23 cellular contexts compared by ENCODE assay signal in genomic region chr17:17726721-17727060, GRCh38. TPM values are rescaled to one million over a fixed set of nuclear protein-coding genes. Genes with fewer than 3 reads are reported as not detected.
DNase-seq lines count a peak whose midpoint lies in the region; FAIRE-seq and TF ChIP-seq lines count a peak whose summit lies in the region.
"Had no signal": no experiment of that assay in that cellular context is flagged by ENCODE, and none has a peak within 500 bp of the region (broad histone marks: within the 10 kb centered on the region; RNA-seq: fewer than 3 reads in every experiment).

No MANE protein-coding gene starts in this region.

- dilution Hi-C loops in endothelial cell of umbilical vein (cut with MboI; ENCODE audit: extremely low pct_ligation_motif_present, low sequenced_read_pairs) = no loop called here

- no peak for FAIRE-seq in endothelial cell of umbilical vein (lab: Jason Lieb, UNC)
- FAIRE-seq: frontal cortex had no signal

- H3K27ac ChIP-seq in A673 (ENCODE audit: low read depth, low read length, poor library complexity, severe bottlenecking) = no peak overlapping the region
- H3K27ac ChIP-seq in endothelial cell of umbilical vein (ENCODE audit: insufficient read depth, low read depth, low read length) = peak overlapping the region; percentile 94
- H3K27ac ChIP-seq: SJSA1, testis had no signal

- H2AFZ ChIP-seq in endothelial cell of umbilical vein (ENCODE audit: low read depth, low read length) = no peak overlapping the region

- H3K9ac ChIP-seq in endothelial cell of umbilical vein (replicated peaks; ENCODE audit: extremely low read depth, insufficient read depth, low read length) = peak overlapping the region; percentile 81

- CTCF ChIA-PET in A673 (lab: Charles Lee) = no interaction called here
- CTCF ChIA-PET in endothelial cell of umbilical vein (lab: Charles Lee) = interaction anchor here (0.8 to 2.4 kb wide), 6 partner anchors 13 to 192 kb away, joined by 4 to 7 read pairs (median 5); no protein-coding TSS in a partner anchor
- CTCF ChIA-PET in Calu3 (lab: Charles Lee) = no interaction called here

- H3K36me3 ChIP-seq in A673 (ENCODE audit: insufficient read depth, low read length, poor library complexity, severe bottlenecking) (no peaks in the 10 kb centered on the region), endothelial cell of umbilical vein (ENCODE audit: control insufficient read depth in 2 of 2, extremely low read depth in 1 of 2, insufficient read depth in 2 of 2, low read length in 2 of 2) (no peaks in the 10 kb centered on the region)
- H3K36me3 ChIP-seq: cardiac muscle cell had no signal

- POLR2A ChIA-PET in A673 (lab: Charles Lee; ENCODE audit: low non-redundant PET) = no interaction called here
- POLR2A ChIA-PET in endothelial cell of umbilical vein (lab: Charles Lee) = no interaction called here

- H3K9me3 Mint-ChIP-seq in HFFc6 (no peaks in the 10 kb centered on the region), neural crest cell (no peaks in the 10 kb centered on the region), Calu3 (ENCODE audit: low read depth, unreplicated experiment) (no peaks in the 10 kb centered on the region)
- H3K9me3 Mint-ChIP-seq: activated T-helper 1 cell treated with anti-CD3 and anti-CD28 coated beads, Interleukin-12 subunit alpha, Interleukin-12 subunit beta, Interleukin-2, Interleukin-4 antibody, amounts not matched to agents 30 ng/mL and 10 ng/mL and 1 ng/mL, durations not matched to agents 14 hours and 24 hours and 36 hours; H9; T-helper 1 cell treated with Interleukin-12 subunit alpha and Interleukin-12 subunit beta and Interleukin-4 antibody, amounts not matched to agents 30 μg/mL and 1 μg/mL, for 36 hours had no signal

- H3K4me3 ChIP-seq in A673 (ENCODE audit: low read depth, low read length, poor library complexity, severe bottlenecking) (no peak overlapping the region), endothelial cell of umbilical vein (replicated peaks in 1 of 3; ENCODE audit: insufficient read depth in 1 of 3, low read depth in 1 of 3, low read length in 3 of 3) (no peak overlapping the region)
- H3K4me3 ChIP-seq: cardiac muscle cell, SJSA1, testis had no signal

- peaks cover 53% of the 10 kb centered on the region for H3K4me1 ChIP-seq in A673 (ENCODE audit: insufficient read depth, low read length, poor library complexity, severe bottlenecking)
- peaks cover 34% of the 10 kb centered on the region for H3K4me1 ChIP-seq in endothelial cell of umbilical vein (ENCODE audit: control insufficient read depth, extremely low read depth, insufficient read depth, low read length)

- H4K20me1 ChIP-seq in endothelial cell of umbilical vein (replicated peaks; ENCODE audit: control insufficient read depth, extremely low read depth, insufficient read depth, low read length) = no peaks in the 10 kb centered on the region

- peaks cover 6% of the 10 kb centered on the region for H3K27me3 Mint-ChIP-seq in HFFc6 (ENCODE audit: insufficient read depth)
- H3K27me3 Mint-ChIP-seq in neural crest cell (ENCODE audit: low read depth) = peaks cover 3% of the 10 kb centered on the region
- H3K27me3 Mint-ChIP-seq in Calu3 (ENCODE audit: unreplicated experiment) = no peaks in the 10 kb centered on the region

- no peaks in the 10 kb centered on the region for H3K36me3 Mint-ChIP-seq in HFFc6 (ENCODE audit: low read depth)
- H3K36me3 Mint-ChIP-seq in neural crest cell (ENCODE audit: low read depth) = no peaks in the 10 kb centered on the region
- peaks cover 34% of the 10 kb centered on the region for H3K36me3 Mint-ChIP-seq in Calu3 (ENCODE audit: insufficient read depth, unreplicated experiment)

- peaks cover 57% of the 10 kb centered on the region for H3K79me2 ChIP-seq in endothelial cell of umbilical vein (ENCODE audit: control insufficient read depth, insufficient read depth, low read length)

- no peaks in the 10 kb centered on the region for H3K27me3 ChIP-seq in A673 (replicated peaks; ENCODE audit: insufficient read depth, low read depth, low read length, poor library complexity)
- H3K27me3 ChIP-seq in endothelial cell of umbilical vein (ENCODE audit: control insufficient read depth in 2 of 2, insufficient read depth in 2 of 2, low read length in 2 of 2) = no peaks in the 10 kb centered on the region
- H3K27me3 ChIP-seq: SJSA1, testis had no signal

- H3K4me3 Mint-ChIP-seq in HFFc6 (no peak overlapping the region), neural crest cell (peak overlapping the region; percentile 91), Calu3 (ENCODE audit: low read depth, unreplicated experiment) (no peak overlapping the region)
- H3K4me3 Mint-ChIP-seq: activated T-helper 1 cell treated with anti-CD3 and anti-CD28 coated beads, Interleukin-12 subunit alpha, Interleukin-12 subunit beta, Interleukin-2, Interleukin-4 antibody, amounts not matched to agents 30 ng/mL and 10 ng/mL and 1 ng/mL, durations not matched to agents 14 hours and 24 hours and 36 hours; T-helper 1 cell treated with Interleukin-12 subunit alpha and Interleukin-12 subunit beta and Interleukin-4 antibody, amounts not matched to agents 30 μg/mL and 1 μg/mL, for 36 hours had no signal

- no peak for TF ChIP-seq POLR2A in endothelial cell of umbilical vein (IDR thresholded peaks at IDR 0.05; ENCODE audit: low read depth, low read length)

- peak overlapping the region; percentile 40 for H3K4me2 ChIP-seq in endothelial cell of umbilical vein (ENCODE audit: insufficient read depth, low read length)

- H3K9me3 ChIP-seq in A673 (ENCODE audit: low read depth, low read length, poor library complexity, severe bottlenecking) (no peaks in the 10 kb centered on the region), endothelial cell of umbilical vein (replicated peaks; ENCODE audit: control insufficient read depth, insufficient read depth, low read length) (no peaks in the 10 kb centered on the region)
- H3K9me3 ChIP-seq: SJSA1, testis had no signal

- no peak for DNase-seq in A673 (ENCODE audit: low spot score)
- DNase-seq in HFFc6 = no peak
- DNase-seq in endothelial cell of umbilical vein (ENCODE audit: low read depth, low spot score) = no peak
- DNase-seq in neural crest cell (ENCODE audit: low read depth, low spot score) = no peak
- no peak for DNase-seq in cerebellum (ENCODE audit: low spot score)
- DNase-seq in SHP77 (lab: John Stamatoyannopoulos, UW) = no peak
- DNase-seq in Calu3 = no peak
- DNase-seq: activated CD4-positive, alpha-beta T cell treated with anti-CD3 and anti-CD28 coated beads for 48 hours; erythroblast; H9; kidney glomerular epithelial cell; NCI-H1048; NCI-H1930; NCI-H226; occipital lobe; retina; stimulated activated CD4-positive, alpha-beta T cell treated with anti-CD3 and anti-CD28 coated beads, Interleukin-12 subunit alpha, Interleukin-12 subunit beta, amount 100 ng/mL, for 4 hours; testis had no signal

- H3K27ac Mint-ChIP-seq in HFFc6 (peak overlapping the region; percentile 18; the same call in 1 of the 2 replicates), neural crest cell (ENCODE audit: unreplicated experiment) (no peak overlapping the region), Calu3 (ENCODE audit: unreplicated experiment) (no peak overlapping the region)
- H3K27ac Mint-ChIP-seq: activated T-helper 1 cell treated with anti-CD3 and anti-CD28 coated beads, Interleukin-12 subunit alpha, Interleukin-12 subunit beta, Interleukin-2, Interleukin-4 antibody, amounts not matched to agents 30 ng/mL and 10 ng/mL and 1 ng/mL, durations not matched to agents 14 hours and 24 hours and 36 hours; H9; T-helper 1 cell treated with Interleukin-12 subunit alpha and Interleukin-12 subunit beta and Interleukin-4 antibody, amounts not matched to agents 30 μg/mL and 1 μg/mL, for 36 hours had no signal

- BruUV-seq in A673 (replicated peaks; lab: Mats Ljungman, UMichigan) (TSS peak; percentile 17), endothelial cell of umbilical vein (replicated peaks; lab: Mats Ljungman, UMichigan) (no TSS peak), Calu3 (replicated peaks; lab: Mats Ljungman, UMichigan) (no TSS peak)

- H3K4me1 Mint-ChIP-seq in HFFc6 (ENCODE audit: low read depth) = peaks cover 77% of the 10 kb centered on the region
- peaks cover 67% of the 10 kb centered on the region for H3K4me1 Mint-ChIP-seq in neural crest cell
- peaks cover 36% of the 10 kb centered on the region for H3K4me1 Mint-ChIP-seq in Calu3 (ENCODE audit: low read depth, unreplicated experiment)

- no peaks in the 10 kb centered on the region for H3K9me1 ChIP-seq in endothelial cell of umbilical vein (replicated peaks; ENCODE audit: control insufficient read depth, extremely low read depth, insufficient read depth, low read length)

- intact Hi-C loops in A673 (cut with micrococcal nuclease; ENCODE audit: unreplicated experiment) = no loop called here
- intact Hi-C loops in endothelial cell of umbilical vein (cut with micrococcal nuclease) = loop anchor here (1.0 to 5.0 kb wide), 4 partner anchors 26 to 56 kb away; no protein-coding TSS in a partner anchor
- intact Hi-C loops in Calu3 (cut with micrococcal nuclease; ENCODE audit: unreplicated experiment) = no loop called here

- TF ChIP-seq CTCF in A673 (conservative IDR thresholded peaks at IDR 0.05; ENCODE audit: low read depth, low read length) (no peak), HFFc6 (IDR thresholded peaks at IDR 0.05) (no peak), endothelial cell of umbilical vein (IDR thresholded peaks at IDR 0.05; ENCODE audit: extremely low read depth in 1 of 2, insufficient read depth in 1 of 2, low read depth in 1 of 2, low read length in 2 of 2) (no peak), neural crest cell (conservative IDR thresholded peaks at IDR 0.05) (no peak), Calu3 (IDR thresholded peaks at IDR 0.05; ENCODE audit: unreplicated experiment) (no peak)

TF ChIP-seq in endothelial cell of umbilical vein, 7 proteins besides CTCF, POLR2A, EP300 and RAD21 (continues in another document):
- TF ChIP-seq POLR2AphosphoS5 (IDR thresholded peaks at IDR 0.05; ENCODE audit: insufficient read depth, low read depth, low read length) = no peak
- no peak for TF ChIP-seq MYC (IDR thresholded peaks at IDR 0.05; ENCODE audit: low read depth, low read length)
- no peak for TF ChIP-seq JUN (IDR thresholded peaks at IDR 0.05; ENCODE audit: borderline replicate concordance, insufficient read depth, insufficient read length, low read depth)

RNA-seq across cellular contexts. Expression of gene RAI1, which starts 45.4 kb away (rescaled TPM):
- total RNA-seq in A673 (2021) = 46.8 and 58.9 TPM in 2 replicates
- 10 to 100 TPM; 26.9 to 29.3 (median 29.0) TPM for total RNA-seq in HFFc6 (2021; fragmentation: NEBNext Ultra II Directional; extraction: Animal tissue kit (Norgen Biotek cat#: 25700))
- total RNA-seq in endothelial cell of umbilical vein = 43.3 and 47.3 TPM in 2 replicates
- 7.4 and 7.8 TPM in 2 replicates for polyA plus RNA-seq in endothelial cell of umbilical vein
- 5.2 and 6.3 TPM in 2 replicates for polyA plus RNA-seq in endothelial cell of umbilical vein (2011; cell fraction: cytosol; rRNA removed)
- 17.5 and 19.2 TPM in 2 replicates for polyA plus RNA-seq in endothelial cell of umbilical vein (2011; cell fraction: nucleus; rRNA removed)
- 14.2 and 19.1 TPM in 2 replicates for polyA plus RNA-seq in endothelial cell of umbilical vein (2012)
- 8.2 and 14.0 TPM in 2 replicates for polyA minus RNA-seq in endothelial cell of umbilical vein
- 9.0 TPM for polyA minus RNA-seq in endothelial cell of umbilical vein (2011; cell fraction: cytosol; rRNA and poly(A)+ RNA removed)
- polyA minus RNA-seq in endothelial cell of umbilical vein (2011; cell fraction: nucleus; rRNA and poly(A)+ RNA removed) = 17.7 and 21.7 TPM in 2 replicates
- 53.6 and 54.0 TPM in 2 replicates for total RNA-seq in neural crest cell
- total RNA-seq in cerebellum = 23.0 TPM
- 38.0 and 43.4 TPM in 2 replicates for total RNA-seq in Calu3 (2022)
